1 cellular context compared by ENCODE assay signal in genomic region chr3:122001892-122002291, GRCh38.
TF ChIP-seq lines count a peak whose summit lies in the region.

No MANE protein-coding gene starts in this region.

TF ChIP-seq in GM12878, 131 proteins besides CTCF, POLR2A, EP300 and RAD21:
- TF ChIP-seq HDAC6 (IDR thresholded peaks at IDR 0.05; ENCODE audit: unreplicated experiment) (no peak), ETV6 (conservative IDR thresholded peaks at IDR 0.05 in 1 of 2, IDR thresholded peaks at IDR 0.05 in 1 of 2; ENCODE audit: borderline replicate concordance in 1 of 2, low read depth in 1 of 2) (no peak), SMC3 (IDR thresholded peaks at IDR 0.05; ENCODE audit: borderline replicate concordance, low read length) (no peak), ZBTB40 (IDR thresholded peaks at IDR 0.05; ENCODE audit: borderline replicate concordance) (no peak)
- TF ChIP-seq, protein P1, sequence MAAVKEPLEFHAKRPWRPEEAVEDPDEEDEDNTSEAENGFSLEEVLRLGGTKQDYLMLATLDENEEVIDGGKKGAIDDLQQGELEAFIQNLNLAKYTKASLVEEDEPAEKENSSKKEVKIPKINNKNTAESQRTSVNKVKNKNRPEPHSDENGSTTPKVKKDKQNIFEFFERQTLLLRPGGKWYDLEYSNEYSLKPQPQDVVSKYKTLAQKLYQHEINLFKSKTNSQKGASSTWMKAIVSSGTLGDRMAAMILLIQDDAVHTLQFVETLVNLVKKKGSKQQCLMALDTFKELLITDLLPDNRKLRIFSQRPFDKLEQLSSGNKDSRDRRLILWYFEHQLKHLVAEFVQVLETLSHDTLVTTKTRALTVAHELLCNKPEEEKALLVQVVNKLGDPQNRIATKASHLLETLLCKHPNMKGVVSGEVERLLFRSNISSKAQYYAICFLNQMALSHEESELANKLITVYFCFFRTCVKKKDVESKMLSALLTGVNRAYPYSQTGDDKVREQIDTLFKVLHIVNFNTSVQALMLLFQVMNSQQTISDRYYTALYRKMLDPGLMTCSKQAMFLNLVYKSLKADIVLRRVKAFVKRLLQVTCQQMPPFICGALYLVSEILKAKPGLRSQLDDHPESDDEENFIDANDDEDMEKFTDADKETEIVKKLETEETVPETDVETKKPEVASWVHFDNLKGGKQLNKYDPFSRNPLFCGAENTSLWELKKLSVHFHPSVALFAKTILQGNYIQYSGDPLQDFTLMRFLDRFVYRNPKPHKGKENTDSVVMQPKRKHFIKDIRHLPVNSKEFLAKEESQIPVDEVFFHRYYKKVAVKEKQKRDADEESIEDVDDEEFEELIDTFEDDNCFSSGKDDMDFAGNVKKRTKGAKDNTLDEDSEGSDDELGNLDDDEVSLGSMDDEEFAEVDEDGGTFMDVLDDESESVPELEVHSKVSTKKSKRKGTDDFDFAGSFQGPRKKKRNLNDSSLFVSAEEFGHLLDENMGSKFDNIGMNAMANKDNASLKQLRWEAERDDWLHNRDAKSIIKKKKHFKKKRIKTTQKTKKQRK (IDR thresholded peaks at IDR 0.05; ENCODE audit: low read depth, low read length), result no peak
